In genomic region chr2:41926614-41927580, GRCh38 we compare ENCODE assay signal across 19 cellular contexts.
A peak's percentile ranks its signal among the peaks of the same experiment; 100 is the strongest.
DNase-seq lines count a peak whose midpoint lies in the region; ATAC-seq and TF ChIP-seq lines count a peak whose summit lies in the region.
"Had no signal": no experiment of that assay in that cellular context is flagged by ENCODE, and none has a peak within 500 bp of the region (broad histone marks: within the 10 kb centered on the region; RNA-seq: fewer than 3 reads in every experiment).

No MANE protein-coding gene starts in this region.

- H3K4me1 ChIP-seq in thoracic aorta (ENCODE audit: control insufficient read depth in 1 of 2, low read depth in 2 of 2): peaks cover 3 to 41% of the 10 kb centered on the region in 2 donors

- ATAC-seq in thoracic aorta (ENCODE audit: insufficient number of reproducible peaks, low FRiP score, low read depth) (no peak), GM18502 (IDR thresholded peaks at IDR 0.05; ENCODE audit: poor library complexity, unreplicated experiment) (no peak)
- ATAC-seq: CD8-positive, alpha-beta T cell; natural killer cell had no signal

- H3K9me3 ChIP-seq in thoracic aorta: no peaks in the 10 kb centered on the region

- no peak overlapping the region for H3K4me3 ChIP-seq in foreskin fibroblast (ENCODE audit: low read depth in 1 of 2, low read length in 2 of 2)
- no peak overlapping the region for H3K4me3 ChIP-seq in thoracic aorta
- H3K4me3 ChIP-seq: SJSA1 had no signal

- no peaks in the 10 kb centered on the region for H3K36me3 ChIP-seq in thoracic aorta
- H3K36me3 ChIP-seq: SJSA1, WERI-Rb-1 had no signal

- no peak for TF ChIP-seq CTCF in foreskin fibroblast (IDR thresholded peaks at IDR 0.05; ENCODE audit: low read depth, low read length)
- no peak for TF ChIP-seq CTCF in thoracic aorta (IDR thresholded peaks at IDR 0.05)

- DNase-seq in RPMI7951 (ENCODE audit: low read depth) (peak; percentile 98), foreskin fibroblast (peak; percentile 64 to 65), myocyte (ENCODE audit: low read depth) (peak; percentile 43), thoracic aorta (ENCODE audit: low spot score) (no peak), putamen (ENCODE audit: low spot score) (no peak), NCI-H187 treated with DMSO at 0.1 percent for 48 hours (lab: John Stamatoyannopoulos, UW) (no peak), NCI-H146 treated with DMSO at 0.1 percent for 48 hours (lab: John Stamatoyannopoulos, UW; ENCODE audit: unreplicated experiment) (no peak)
- DNase-seq: activated CD8-positive, alpha-beta memory T cell treated with anti-CD3 and anti-CD28 coated beads, Interleukin-2, amount 50 U/mL, for 4 hours; activated naive CD8-positive, alpha-beta T cell treated with anti-CD3 and anti-CD28 coated beads, Interleukin-2, amount 10 ng/mL, durations not matched to agents 7 days and 5 days; CD8-positive, alpha-beta T cell; GF-D8; KBM-7; natural killer cell; NCI-H2029; NCI-H82; stimulated activated naive CD4-positive, alpha-beta T cell; WERI-Rb-1 had no signal

- H3K27ac ChIP-seq in thoracic aorta: peak overlapping the region; percentile 44 to 49
- H3K27ac ChIP-seq: SJSA1, WERI-Rb-1 had no signal

- H3K27me3 ChIP-seq in thoracic aorta (replicated peaks; ENCODE audit: insufficient read depth): no peaks in the 10 kb centered on the region
- H3K27me3 ChIP-seq: SJSA1 had no signal

Comparison
In these comparisons a context has a peak if more than half of its experiments do, and no peak if none do; other contexts are left out.
1. DNase-seq: peak in RPMI7951 (single experiment), foreskin fibroblast (2 of 2) and myocyte (single experiment); none in thoracic aorta (single experiment), putamen (single experiment), NCI-H187 treated with DMSO at 0.1 percent for 48 hours (single experiment) and NCI-H146 treated with DMSO at 0.1 percent for 48 hours (single experiment).